8 cellular contexts compared by ENCODE assay signal in genomic region chr22:30425616-30426394, GRCh38. TPM values are rescaled to one million over a fixed set of nuclear protein-coding genes. Genes with fewer than 3 reads are reported as not detected.
DNase-seq lines count a peak whose midpoint lies in the region; ATAC-seq and TF ChIP-seq lines count a peak whose summit lies in the region.

Gene MTFP1, plus strand, starts transcription at chr22:30425768. Its CDS starts 112 bp downstream, at chr22:30425880.

- H3K4me3 ChIP-seq in Loucy (ENCODE audit: low read length, poor library complexity, severe bottlenecking) = peak within 1 kb of the TSS; percentile 90
- H3K4me3 ChIP-seq in retinal pigment epithelial cell (ENCODE audit: low read length) = peak within 1 kb of the TSS; percentile 62

- H2AFZ ChIP-seq in Loucy (ENCODE audit: low read length) = peak within 1 kb of the TSS; percentile 86

- H4K20me1 ChIP-seq in Loucy (ENCODE audit: insufficient read depth, low read length, poor library complexity, severe bottlenecking) = peaks cover 16% of the 10 kb centered on the region

- H3K27me3 ChIP-seq in Loucy (ENCODE audit: insufficient read depth, low read length, poor library complexity, severe bottlenecking) = no peaks in the 10 kb centered on the region

- peak; percentile 92 for DNase-seq in ELF-1 (ENCODE audit: low read depth, low spot score)
- DNase-seq in astrocyte of the hippocampus (ENCODE audit: low read depth, low spot score) = peak; percentile 79
- DNase-seq in hypothalamus (lab: John Stamatoyannopoulos, UW) = peak in 43 of 51 donors; percentile 7 to 64 (median 34)
- no peak for DNase-seq in retinal pigment epithelial cell (ENCODE audit: low read depth)

- intact Hi-C loops in T-helper 1 cell treated with Interleukin-12 subunit alpha and Interleukin-12 subunit beta and Interleukin-4 antibody, amounts not matched to agents 30 ng/mL and 1 ng/mL, for 36 hours (cut with micrococcal nuclease) = loop anchor here (1.0 to 2.0 kb wide), 5 partner anchors 9 to 59 kb away; no protein-coding TSS in a partner anchor

- H3K9me2 ChIP-seq in Loucy (replicated peaks; ENCODE audit: low read depth, low read length) = no peaks in the 10 kb centered on the region

- no peaks in the 10 kb centered on the region for H3K9me3 ChIP-seq in Loucy (ENCODE audit: insufficient read depth, low read depth, low read length)

- TF ChIP-seq CTCF in Loucy (conservative IDR thresholded peaks at IDR 0.05; ENCODE audit: low read length) = no peak
- peak; percentile 20 for TF ChIP-seq CTCF in retinal pigment epithelial cell (conservative IDR thresholded peaks at IDR 0.05; ENCODE audit: low read depth, low read length)

- ATAC-seq in GM21717 (IDR thresholded peaks at IDR 0.05; ENCODE audit: unreplicated experiment) (no peak), GM19395 (IDR thresholded peaks at IDR 0.05; ENCODE audit: unreplicated experiment) (no peak)

- H3K4me2 ChIP-seq in Loucy (ENCODE audit: low read depth, low read length, poor library complexity, severe bottlenecking) = peak within 1 kb of the TSS; percentile 83

- H3K4me1 ChIP-seq in Loucy (ENCODE audit: insufficient read depth, low read length, poor library complexity, severe bottlenecking) = peaks cover 46% of the 10 kb centered on the region

- peak within 1 kb of the TSS; percentile 77 for H3K9ac ChIP-seq in Loucy (ENCODE audit: low read depth, low read length, poor library complexity, severe bottlenecking)

- peaks cover 17% of the 10 kb centered on the region; the same call in 1 of the 2 replicates for H3K36me3 ChIP-seq in Loucy (ENCODE audit: insufficient read depth, low read length)

- peaks cover 58% of the 10 kb centered on the region for H3K79me2 ChIP-seq in Loucy (ENCODE audit: insufficient read depth, low read length)

- H3F3A ChIP-seq in Loucy (ENCODE audit: low read depth) = 0 out of 2 replicates have a peak, but pooled peaks cover 4% of the 10 kb centered on the region

RNA-seq across cellular contexts. Expression of gene MTFP1, which starts in this region (rescaled TPM):
- total RNA-seq in T-helper 1 cell treated with Interleukin-12 subunit alpha and Interleukin-12 subunit beta and Interleukin-4 antibody, amounts not matched to agents 30 ng/mL and 1 ng/mL, for 36 hours = 43.1 and 43.8 TPM in 2 replicates
